ENCODE assay signal across 19 cellular contexts in the genomic region with DNA sequence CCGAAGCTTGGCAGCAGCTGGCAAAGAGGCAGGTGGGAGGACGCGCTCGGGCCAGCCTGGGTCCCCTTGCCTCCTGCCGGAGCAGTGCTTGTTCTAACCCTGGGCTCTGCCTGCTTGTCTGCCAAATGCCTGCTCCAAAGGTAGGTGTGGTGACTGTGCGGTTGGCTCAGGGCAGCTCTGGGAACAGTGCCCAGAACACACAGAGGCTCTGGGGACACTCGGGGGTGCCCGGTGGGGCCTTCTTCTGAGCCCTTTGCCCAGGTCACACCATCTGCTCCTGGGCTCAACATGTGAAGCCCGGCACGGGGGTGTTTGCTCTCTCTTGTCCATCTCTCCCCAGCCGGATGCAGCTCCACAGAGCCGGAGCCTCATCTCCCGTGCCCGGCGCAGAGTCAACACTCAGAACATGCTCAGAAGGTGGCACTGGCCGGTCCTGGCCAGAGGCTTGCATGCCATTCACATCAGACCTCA.
A peak's percentile ranks its signal among the peaks of the same experiment; 100 is the strongest.
DNase-seq lines count a peak whose midpoint lies in the region; ATAC-seq and TF ChIP-seq lines count a peak whose summit lies in the region.
"Had no signal": no experiment of that assay in that cellular context is flagged by ENCODE, and none has a peak within 500 bp of the region (broad histone marks: within the 10 kb centered on the region; RNA-seq: fewer than 3 reads in every experiment).

No MANE protein-coding gene starts in this region.

- H3K27me3 Mint-ChIP-seq in glutamatergic neuron (ENCODE audit: unreplicated experiment), result peaks cover 8% of the 10 kb centered on the region
- no peaks in the 10 kb centered on the region for H3K27me3 Mint-ChIP-seq in activated CD4-positive, alpha-beta memory T cell treated with anti-CD3 and anti-CD28 coated beads, Interleukin-2, amount 10 ng/mL, durations not matched to agents 7 days and 5 days

- WGBS in neuronal stem cell (ENCODE audit: extremely low coverage in 2 of 2, insufficient read length in 2 of 2, insufficient replicate concordance in 1 of 2), 2 donors, result no CpG with 5 or more reads among the region's 16 CpGs

- no peak overlapping the region for H3K27ac Mint-ChIP-seq in glutamatergic neuron (ENCODE audit: unreplicated experiment)
- H3K27ac Mint-ChIP-seq in activated CD4-positive, alpha-beta memory T cell treated with anti-CD3 and anti-CD28 coated beads, Interleukin-2, amount 10 ng/mL, durations not matched to agents 7 days and 5 days, result no peak overlapping the region
- H3K27ac Mint-ChIP-seq: nephron had no signal

- no peak for TF ChIP-seq CTCF in glutamatergic neuron (IDR thresholded peaks at IDR 0.05; ENCODE audit: partially characterized antibody, unreplicated experiment)

- H2BK120ac ChIP-seq in neuronal stem cell (ENCODE audit: low read depth, low read length), result no peak overlapping the region

- no peak overlapping the region for H3K27ac ChIP-seq in neuronal stem cell (replicated peaks; ENCODE audit: low read length)
- H3K27ac ChIP-seq: epithelial cell of prostate, gastroesophageal sphincter had no signal

- peak overlapping the region; percentile 52 for H3K4me3 Mint-ChIP-seq in glutamatergic neuron (ENCODE audit: unreplicated experiment)
- H3K4me3 Mint-ChIP-seq in activated CD4-positive, alpha-beta memory T cell treated with anti-CD3 and anti-CD28 coated beads, Interleukin-2, amount 10 ng/mL, durations not matched to agents 7 days and 5 days, result no peak overlapping the region
- H3K4me3 Mint-ChIP-seq: nephron had no signal

- peaks cover 10% of the 10 kb centered on the region for H3K9me3 Mint-ChIP-seq in glutamatergic neuron (ENCODE audit: unreplicated experiment)
- H3K9me3 Mint-ChIP-seq in activated CD4-positive, alpha-beta memory T cell treated with anti-CD3 and anti-CD28 coated beads, Interleukin-2, amount 10 ng/mL, durations not matched to agents 7 days and 5 days, result no peaks in the 10 kb centered on the region
- H3K9me3 Mint-ChIP-seq: nephron had no signal

- DNase-seq in DMS 273 (lab: John Stamatoyannopoulos, UW; ENCODE audit: unreplicated experiment) (peak; percentile 73), NCI-H2171 (lab: John Stamatoyannopoulos, UW) (peak; percentile 70), glutamatergic neuron (peak; percentile 17), neuronal stem cell (ENCODE audit: low spot score) (no peak), GF-D8 (lab: John Stamatoyannopoulos, UW) (no peak)
- no peak for DNase-seq in activated CD4-positive, alpha-beta memory T cell treated with anti-CD3 and anti-CD28 coated beads, Interleukin-2, amount 10 ng/mL, durations not matched to agents 7 days and 5 days
- DNase-seq: activated CD4-positive, CD25-positive, alpha-beta regulatory T cell treated with anti-CD3 and anti-CD28 coated beads, Interleukin-2, amount 50 U/mL, for 72 hours; activated CD8-positive, alpha-beta memory T cell treated with anti-CD3 and anti-CD28 coated beads, Interleukin-2, amount 50 U/mL, for 48 hours; activated naive CD4-positive, alpha-beta T cell treated with Interleukin-2 at 50 U/mL for 16 hours; IMR-90; mesenchymal stem cell; T-helper 2 cell had no signal

- H3K36me3 Mint-ChIP-seq in glutamatergic neuron (ENCODE audit: unreplicated experiment), result no peaks in the 10 kb centered on the region
- no peaks in the 10 kb centered on the region for H3K36me3 Mint-ChIP-seq in activated CD4-positive, alpha-beta memory T cell treated with anti-CD3 and anti-CD28 coated beads, Interleukin-2, amount 10 ng/mL, durations not matched to agents 7 days and 5 days (ENCODE audit: low read depth)

- CTCF ChIA-PET in activated CD4-positive, alpha-beta memory T cell treated with anti-CD3 and anti-CD28 coated beads, Interleukin-2, amount 10 ng/mL, durations not matched to agents 7 days and 5 days (lab: Charles Lee), result no interaction called here

- POLR2A ChIA-PET in activated CD4-positive, alpha-beta memory T cell treated with anti-CD3 and anti-CD28 coated beads, Interleukin-2, amount 10 ng/mL, durations not matched to agents 7 days and 5 days (lab: Charles Lee), result no interaction called here

- H3K4me1 ChIP-seq in neuronal stem cell (ENCODE audit: control insufficient read depth in 2 of 2, insufficient read depth in 1 of 2, low read depth in 1 of 2, low read length in 2 of 2), result peaks cover 0 to 7% of the 10 kb centered on the region in 2 donors
- H3K4me1 ChIP-seq: gastroesophageal sphincter, HAP-1 had no signal

- peak overlapping the region; percentile 31 for H2BK5ac ChIP-seq in neuronal stem cell (ENCODE audit: low read length)

- H4K8ac ChIP-seq in neuronal stem cell (ENCODE audit: low read depth, low read length), result no peak overlapping the region

- H2AFZ ChIP-seq in neuronal stem cell (ENCODE audit: low read length), result no peak overlapping the region

- no peak overlapping the region for H3K4me2 ChIP-seq in neuronal stem cell (ENCODE audit: insufficient read depth, low read length, poor library complexity, severe bottlenecking)

- H3K9ac ChIP-seq in neuronal stem cell (ENCODE audit: low read depth, low read length, poor library complexity), result no peak overlapping the region

- ATAC-seq in GM18520 (IDR thresholded peaks at IDR 0.05; ENCODE audit: unreplicated experiment), result no peak
- ATAC-seq in HG03196 (IDR thresholded peaks at IDR 0.05; ENCODE audit: unreplicated experiment), result no peak
- ATAC-seq: gastroesophageal sphincter had no signal

- H3K79me1 ChIP-seq in neuronal stem cell (ENCODE audit: low read depth, low read length), result no peaks in the 10 kb centered on the region

- no peaks in the 10 kb centered on the region for H3K36me3 ChIP-seq in neuronal stem cell (replicated peaks in 1 of 2; ENCODE audit: control insufficient read depth in 2 of 2, insufficient read depth in 2 of 2, low read length in 2 of 2)
- H3K36me3 ChIP-seq: gastroesophageal sphincter, HAP-1 had no signal

- no peak overlapping the region for H2BK12ac ChIP-seq in neuronal stem cell (ENCODE audit: low read length)

- H3K14ac ChIP-seq in neuronal stem cell (ENCODE audit: low read length), result peak overlapping the region; percentile 76

- peaks cover 19% of the 10 kb centered on the region for H3K4me1 Mint-ChIP-seq in glutamatergic neuron (ENCODE audit: low read depth, unreplicated experiment)
- no peaks in the 10 kb centered on the region for H3K4me1 Mint-ChIP-seq in activated CD4-positive, alpha-beta memory T cell treated with anti-CD3 and anti-CD28 coated beads, Interleukin-2, amount 10 ng/mL, durations not matched to agents 7 days and 5 days

- no peaks in the 10 kb centered on the region for H3K9me3 ChIP-seq in neuronal stem cell (replicated peaks in 1 of 2; ENCODE audit: control insufficient read depth in 2 of 2, insufficient read depth in 1 of 2, low read depth in 1 of 2, low read length in 2 of 2)
- H3K9me3 ChIP-seq: Caco-2, gastroesophageal sphincter, HAP-1 had no signal

- peak overlapping the region; percentile 82 for H3K18ac ChIP-seq in neuronal stem cell (ENCODE audit: low read length)

- H4K91ac ChIP-seq in neuronal stem cell (ENCODE audit: low read depth, low read length, poor library complexity), result no peak overlapping the region

- no peak overlapping the region for H3K4me3 ChIP-seq in neuronal stem cell (ENCODE audit: low read length in 2 of 2)
- H3K4me3 ChIP-seq: gastroesophageal sphincter, HAP-1 had no signal

- H3K23ac ChIP-seq in neuronal stem cell (ENCODE audit: low read depth, low read length, poor library complexity), result no peak overlapping the region

- H2BK15ac ChIP-seq in neuronal stem cell (ENCODE audit: low read length), result peak overlapping the region; percentile 41

- no peak overlapping the region for H3K4ac ChIP-seq in neuronal stem cell (ENCODE audit: low read length)

- peak overlapping the region; percentile 70 for H2AK5ac ChIP-seq in neuronal stem cell (ENCODE audit: low read depth, low read length)

- peaks cover 0 to 12% (median 0%) of the 10 kb centered on the region in 3 experiments for H3K27me3 ChIP-seq in neuronal stem cell (ENCODE audit: control insufficient read depth in 3 of 3, insufficient read depth in 3 of 3, low read depth in 1 of 3, low read length in 3 of 3)

Comparison
In these comparisons a context has a peak if more than half of its experiments do, and no peak if none do; other contexts are left out.
1. DNase-seq: peak in DMS 273 (single experiment), NCI-H2171 (single experiment) and glutamatergic neuron (single experiment); none in neuronal stem cell (single experiment), activated CD4-positive, alpha-beta memory T cell treated with anti-CD3 and anti-CD28 coated beads, Interleukin-2, amount 10 ng/mL, durations not matched to agents 7 days and 5 days (single experiment) and GF-D8 (single experiment).